16 cellular contexts compared by ENCODE assay signal in the genomic region with DNA sequence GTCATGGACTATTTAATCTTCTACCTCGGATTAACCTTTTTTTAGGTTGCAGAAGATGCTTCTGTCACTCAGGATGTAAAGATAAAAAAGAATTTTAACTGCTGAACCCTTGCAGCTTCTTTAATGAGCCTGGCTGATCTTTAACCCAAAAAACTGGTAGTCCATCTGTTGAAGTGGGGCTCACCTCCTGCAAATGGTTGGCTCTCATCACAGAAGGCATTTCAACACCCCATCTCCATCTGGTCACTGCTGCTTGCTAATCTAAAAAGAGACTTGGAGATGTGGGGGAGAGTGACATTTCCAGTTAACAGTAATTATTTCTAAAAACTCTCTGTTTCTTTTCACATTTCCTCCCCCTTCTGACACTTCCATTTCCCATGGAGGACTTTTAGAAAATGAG.
DNase-seq lines count a peak whose midpoint lies in the region; ATAC-seq and TF ChIP-seq lines count a peak whose summit lies in the region.
"Had no signal": no experiment of that assay in that cellular context is flagged by ENCODE, and none has a peak within 500 bp of the region (broad histone marks: within the 10 kb centered on the region; RNA-seq: fewer than 3 reads in every experiment).

No MANE protein-coding gene starts in this region.

- no peak overlapping the region for H3K4me3 Mint-ChIP-seq in WTC11
- H3K4me3 Mint-ChIP-seq: B cell; CD4-positive, CD25-positive, alpha-beta regulatory T cell; CD8-positive, alpha-beta memory T cell; GM23338; H9 had no signal

- no peak overlapping the region for H3K27ac Mint-ChIP-seq in WTC11
- H3K27ac Mint-ChIP-seq: B cell; CD4-positive, CD25-positive, alpha-beta regulatory T cell; CD8-positive, alpha-beta memory T cell; GM23338; H9 had no signal

- H3K36me3 Mint-ChIP-seq in WTC11 = no peaks in the 10 kb centered on the region
- H3K36me3 Mint-ChIP-seq: CD4-positive, CD25-positive, alpha-beta regulatory T cell; CD8-positive, alpha-beta memory T cell had no signal

- H3K9me3 Mint-ChIP-seq in WTC11 = no peaks in the 10 kb centered on the region
- H3K9me3 Mint-ChIP-seq: GM23338 had no signal

- POLR2A ChIA-PET in WTC11 (lab: Charles Lee) = no interaction called here

- CTCF ChIA-PET in WTC11 (lab: Charles Lee) = no interaction called here

- no peaks in the 10 kb centered on the region for H3K27me3 Mint-ChIP-seq in WTC11 (ENCODE audit: low read depth)
- H3K27me3 Mint-ChIP-seq: B cell; CD4-positive, CD25-positive, alpha-beta regulatory T cell had no signal

- DNase-seq in NCI-H2171 treated with DMSO at 0.1 percent for 48 hours (lab: John Stamatoyannopoulos, UW) (peak; percentile 35), NCI-H2171 (lab: John Stamatoyannopoulos, UW) (no peak), NCI-H524 treated with DMSO at 0.1 percent for 48 hours (lab: John Stamatoyannopoulos, UW) (peak; percentile 50), cerebellum (ENCODE audit: low spot score) (peak; percentile 7), epidermal melanocyte (ENCODE audit: insufficient read length, low spot score) (no peak), WTC11 (ENCODE audit: low spot score) (no peak)
- DNase-seq: CD4-positive, CD25-positive, alpha-beta regulatory T cell; CD8-positive, alpha-beta memory T cell; DMS153; DND-41; GDM1; H9 had no signal

- H3K4me1 Mint-ChIP-seq in WTC11 = no peaks in the 10 kb centered on the region
- H3K4me1 Mint-ChIP-seq: B cell; CD4-positive, CD25-positive, alpha-beta regulatory T cell; CD8-positive, alpha-beta memory T cell; GM23338; H9 had no signal

- no peak for TF ChIP-seq CTCF in WTC11 (IDR thresholded peaks at IDR 0.05)

- ATAC-seq in WTC11 = no peak
- ATAC-seq: GM12878, GM23338, HCT116 had no signal

TF ChIP-seq in WTC11, 78 proteins besides CTCF, POLR2A, EP300 and RAD21:
- TF ChIP-seq, protein P1, sequence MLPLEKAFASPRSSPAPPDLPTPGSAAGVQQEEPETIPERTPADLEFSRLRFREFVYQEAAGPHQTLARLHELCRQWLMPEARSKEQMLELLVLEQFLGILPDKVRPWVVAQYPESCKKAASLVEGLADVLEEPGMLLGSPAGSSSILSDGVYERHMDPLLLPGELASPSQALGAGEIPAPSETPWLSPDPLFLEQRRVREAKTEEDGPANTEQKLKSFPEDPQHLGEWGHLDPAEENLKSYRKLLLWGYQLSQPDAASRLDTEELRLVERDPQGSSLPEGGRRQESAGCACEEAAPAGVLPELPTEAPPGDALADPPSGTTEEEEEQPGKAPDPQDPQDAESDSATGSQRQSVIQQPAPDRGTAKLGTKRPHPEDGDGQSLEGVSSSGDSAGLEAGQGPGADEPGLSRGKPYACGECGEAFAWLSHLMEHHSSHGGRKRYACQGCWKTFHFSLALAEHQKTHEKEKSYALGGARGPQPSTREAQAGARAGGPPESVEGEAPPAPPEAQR (CRISPR knock-in tag; IDR thresholded peaks at IDR 0.05) = no peak
- TF ChIP-seq JUN (CRISPR knock-in tag; IDR thresholded peaks at IDR 0.05) (no peak), FOXP1 (CRISPR knock-in tag; IDR thresholded peaks at IDR 0.05; ENCODE audit: borderline replicate concordance) (no peak)

Comparison
In these comparisons a context has a peak if more than half of its experiments do, and no peak if none do; other contexts are left out.
1. DNase-seq: peak in NCI-H2171 treated with DMSO at 0.1 percent for 48 hours (single experiment), NCI-H524 treated with DMSO at 0.1 percent for 48 hours (single experiment) and cerebellum (single experiment); none in NCI-H2171 (single experiment), epidermal melanocyte (single experiment) and WTC11 (single experiment).